23 cellular contexts compared by ENCODE assay signal in genomic region chr14:60317609-60318008, GRCh38.
DNase-seq lines count a peak whose midpoint lies in the region; ATAC-seq and TF ChIP-seq lines count a peak whose summit lies in the region.
"Had no signal": no experiment of that assay in that cellular context is flagged by ENCODE, and none has a peak within 500 bp of the region (broad histone marks: within the 10 kb centered on the region; RNA-seq: fewer than 3 reads in every experiment).

No MANE protein-coding gene starts in this region.

- no peaks in the 10 kb centered on the region for H3K4me1 Mint-ChIP-seq in activated T-cell treated with anti-CD3 and anti-CD28 coated beads, Interleukin-2, amount 50 U/mL, for 24 hours (ENCODE audit: low read depth)
- H3K4me1 Mint-ChIP-seq in glutamatergic neuron (ENCODE audit: low read depth, unreplicated experiment), result no peaks in the 10 kb centered on the region
- H3K4me1 Mint-ChIP-seq: CD8-positive, alpha-beta memory T cell; immature natural killer cell; mesothelial cell of epicardium had no signal

- H3K4me1 ChIP-seq in iPS-20b (ENCODE audit: insufficient read depth, low read length) (peaks cover 38% of the 10 kb centered on the region), HAP-1 (no peaks in the 10 kb centered on the region; the same call in 1 of the 2 replicates)
- H3K4me1 ChIP-seq: esophagus squamous epithelium, left lung, parathyroid adenoma, right lobe of liver had no signal

- TF ChIP-seq CTCF in glutamatergic neuron (IDR thresholded peaks at IDR 0.05; ENCODE audit: partially characterized antibody, unreplicated experiment), result no peak

- peak overlapping the region; percentile 34; the same call in 1 of the 2 replicates for H3K4me3 ChIP-seq in iPS-20b (ENCODE audit: low read length)
- H3K4me3 ChIP-seq in HAP-1, result no peak overlapping the region
- H3K4me3 ChIP-seq: esophagus squamous epithelium, left lung, right lobe of liver, SK-N-MC had no signal

- no peak overlapping the region for H3K4me3 Mint-ChIP-seq in activated T-cell treated with anti-CD3 and anti-CD28 coated beads, Interleukin-2, amount 50 U/mL, for 24 hours
- no peak overlapping the region for H3K4me3 Mint-ChIP-seq in glutamatergic neuron (ENCODE audit: unreplicated experiment)
- H3K4me3 Mint-ChIP-seq: activated naive CD8-positive, alpha-beta T cell; CD8-positive, alpha-beta memory T cell; immature natural killer cell; mesothelial cell of epicardium; natural killer cell treated with Interleukin-12 subunit alpha and Interleukin-12 subunit beta and Interleukin-15 and Interleukin-18, amount 100 ng/mL, for 72 hours had no signal

- no peak overlapping the region for H3K27ac Mint-ChIP-seq in activated T-cell treated with anti-CD3 and anti-CD28 coated beads, Interleukin-2, amount 50 U/mL, for 24 hours
- H3K27ac Mint-ChIP-seq in glutamatergic neuron (ENCODE audit: unreplicated experiment), result no peak overlapping the region
- H3K27ac Mint-ChIP-seq: activated naive CD8-positive, alpha-beta T cell; CD8-positive, alpha-beta memory T cell; immature natural killer cell; mesothelial cell of epicardium; natural killer cell treated with Interleukin-12 subunit alpha and Interleukin-12 subunit beta and Interleukin-15 and Interleukin-18, amount 100 ng/mL, for 72 hours had no signal

- peaks cover 20% of the 10 kb centered on the region for H3K27me3 Mint-ChIP-seq in activated T-cell treated with anti-CD3 and anti-CD28 coated beads, Interleukin-2, amount 50 U/mL, for 24 hours
- peaks cover 2% of the 10 kb centered on the region for H3K27me3 Mint-ChIP-seq in glutamatergic neuron (ENCODE audit: unreplicated experiment)

- no peaks in the 10 kb centered on the region for H3K27me3 ChIP-seq in iPS-20b (ENCODE audit: insufficient read depth, low read length)
- H3K27me3 ChIP-seq in HAP-1 (ENCODE audit: low read depth), result no peaks in the 10 kb centered on the region
- H3K27me3 ChIP-seq: right lobe of liver had no signal

- H3K9me3 ChIP-seq in iPS-20b (ENCODE audit: insufficient read depth, low read depth, low read length), result no peaks in the 10 kb centered on the region
- H3K9me3 ChIP-seq in HAP-1, result no peaks in the 10 kb centered on the region
- H3K9me3 ChIP-seq: esophagus squamous epithelium, left lung, right lobe of liver had no signal

- in situ Hi-C loops in HAP-1 (cut with MboI; ENCODE audit: low sequenced_read_pairs), result no loop called here

- peak overlapping the region; percentile 56; the same call in 1 of the 2 replicates for H3K9ac ChIP-seq in iPS-20b (ENCODE audit: low read depth, low read length)
- H3K9ac ChIP-seq: parathyroid adenoma had no signal

- H3K36me3 Mint-ChIP-seq in activated T-cell treated with anti-CD3 and anti-CD28 coated beads, Interleukin-2, amount 50 U/mL, for 24 hours (ENCODE audit: low read depth), result no peaks in the 10 kb centered on the region
- no peaks in the 10 kb centered on the region for H3K36me3 Mint-ChIP-seq in glutamatergic neuron (ENCODE audit: unreplicated experiment)
- H3K36me3 Mint-ChIP-seq: activated naive CD8-positive, alpha-beta T cell; mesothelial cell of epicardium; natural killer cell treated with Interleukin-12 subunit alpha and Interleukin-12 subunit beta and Interleukin-15 and Interleukin-18, amount 100 ng/mL, for 72 hours had no signal

- peak; percentile 55 for DNase-seq in NCI-H1105 (lab: John Stamatoyannopoulos, UW)
- peak; percentile 99 for DNase-seq in NCI-H2107 treated with DMSO at 0.1 percent for 48 hours (lab: John Stamatoyannopoulos, UW; ENCODE audit: unreplicated experiment)
- peak; percentile 16 for DNase-seq in NCI-H82 treated with DMSO at 0.1 percent for 48 hours (lab: John Stamatoyannopoulos, UW; ENCODE audit: unreplicated experiment)
- DNase-seq in activated T-cell treated with anti-CD3 and anti-CD28 coated beads, Interleukin-2, amount 50 U/mL, for 24 hours, result no peak
- DNase-seq in HAP-1 (ENCODE audit: low spot score in 2 of 2), result no peak
- DNase-seq in glutamatergic neuron, result no peak
- DNase-seq: CD8-positive, alpha-beta memory T cell; DMS79 treated with DMSO at 0.1 percent for 48 hours; effector CD8-positive, alpha-beta T cell; esophagus squamous epithelium; immature natural killer cell; left lung; NCI-H2171; right lobe of liver; stimulated activated CD4-positive, alpha-beta T cell treated with anti-CD3 and anti-CD28 coated beads, Interleukin-15, amount 100 ng/mL, for 24 hours had no signal

- H3K27ac ChIP-seq in iPS-20b (ENCODE audit: low read length), result no peak overlapping the region
- H3K27ac ChIP-seq: esophagus squamous epithelium, HL-60, left lung, parathyroid adenoma, right lobe of liver, SK-N-MC had no signal

- H3K36me3 ChIP-seq in iPS-20b (ENCODE audit: insufficient read depth, low read depth, low read length) (no peaks in the 10 kb centered on the region), HAP-1 (replicated peaks) (no peaks in the 10 kb centered on the region)
- H3K36me3 ChIP-seq: esophagus squamous epithelium, left lung, right lobe of liver had no signal

- ATAC-seq in GM19395 (IDR thresholded peaks at IDR 0.05; ENCODE audit: unreplicated experiment), result no peak
- ATAC-seq: left lung; natural killer cell treated with Interleukin-12 subunit alpha and Interleukin-12 subunit beta and Interleukin-15 and Interleukin-18, amount 100 ng/mL, for 72 hours; right lobe of liver had no signal

- no peaks in the 10 kb centered on the region for H3K9me3 Mint-ChIP-seq in activated T-cell treated with anti-CD3 and anti-CD28 coated beads, Interleukin-2, amount 50 U/mL, for 24 hours
- peaks cover 2% of the 10 kb centered on the region for H3K9me3 Mint-ChIP-seq in glutamatergic neuron (ENCODE audit: unreplicated experiment)
- H3K9me3 Mint-ChIP-seq: CD8-positive, alpha-beta memory T cell; mesothelial cell of epicardium; natural killer cell treated with Interleukin-12 subunit alpha and Interleukin-12 subunit beta and Interleukin-15 and Interleukin-18, amount 100 ng/mL, for 72 hours had no signal

Comparison
In these comparisons a context has a peak if more than half of its experiments do, and no peak if none do; other contexts are left out.
1. DNase-seq: peak in NCI-H1105 (single experiment), NCI-H2107 treated with DMSO at 0.1 percent for 48 hours (single experiment) and NCI-H82 treated with DMSO at 0.1 percent for 48 hours (single experiment); none in activated T-cell treated with anti-CD3 and anti-CD28 coated beads, Interleukin-2, amount 50 U/mL, for 24 hours (single experiment), HAP-1 (0 of 2) and glutamatergic neuron (single experiment).